In genomic region chr11:120306519-120307242, GRCh38 we compare ENCODE assay signal across 1 cellular context.
A peak's percentile ranks its signal among the peaks of the same experiment; 100 is the strongest.
TF ChIP-seq lines count a peak whose summit lies in the region.

No MANE protein-coding gene starts in this region.

TF ChIP-seq in H1, 55 proteins besides CTCF, POLR2A, EP300 and RAD21 (continued from another document):
- TF ChIP-seq POLR2AphosphoS5 (IDR thresholded peaks at IDR 0.05; ENCODE audit: low read depth, low read length) (no peak), SIRT6 (IDR thresholded peaks at IDR 0.05; ENCODE audit: low read length) (no peak), ATF3 (IDR thresholded peaks at IDR 0.05; ENCODE audit: insufficient read depth, low read depth, low read length) (no peak), CBX8 (IDR thresholded peaks at IDR 0.05; ENCODE audit: borderline replicate concordance, low read depth, low read length) (no peak), SP2 (IDR thresholded peaks at IDR 0.05; ENCODE audit: low read length) (no peak), EGR1 (IDR thresholded peaks at IDR 0.05; ENCODE audit: borderline replicate concordance, low read depth, low read length) (no peak), HDAC6 (IDR thresholded peaks at IDR 0.05; ENCODE audit: low read depth, low read length) (no peak), SIN3A (conservative IDR thresholded peaks at IDR 0.05 in 1 of 2, IDR thresholded peaks at IDR 0.05 in 1 of 2; ENCODE audit: low read depth in 1 of 2, low read length in 2 of 2) (no peak), MAFK (IDR thresholded peaks at IDR 0.05; ENCODE audit: low read depth, low read length) (no peak), RBBP5 (IDR thresholded peaks at IDR 0.05; ENCODE audit: borderline replicate concordance, low read depth, low read length) (no peak), PHF8 (conservative IDR thresholded peaks at IDR 0.05; ENCODE audit: low read depth, low read length) (no peak), EZH2 (IDR thresholded peaks at IDR 0.05; ENCODE audit: low read depth, low read length, severe bottlenecking) (no peak), KDM1A (IDR thresholded peaks at IDR 0.05; ENCODE audit: borderline replicate concordance, low read length) (no peak), BCL11A (IDR thresholded peaks at IDR 0.05; ENCODE audit: low read depth in 2 of 2, low read length in 2 of 2) (no peak), E2F6 (IDR thresholded peaks at IDR 0.05) (no peak), KDM5A (IDR thresholded peaks at IDR 0.05; ENCODE audit: low read length) (no peak), KDM4A (IDR thresholded peaks at IDR 0.05; ENCODE audit: low read depth, low read length, severe bottlenecking) (no peak), CREB1 (IDR thresholded peaks at IDR 0.05) (0 out of 2 replicates have a peak, but pooled peaks have one; percentile 45), CHD2 (IDR thresholded peaks at IDR 0.05; ENCODE audit: low read length) (no peak), TEAD4 (IDR thresholded peaks at IDR 0.05; ENCODE audit: low read depth, low read length) (no peak), BACH1 (IDR thresholded peaks at IDR 0.05; ENCODE audit: low read length) (peak; percentile 28; the same call in 1 of the 2 replicates), RFX5 (IDR thresholded peaks at IDR 0.05; ENCODE audit: borderline replicate concordance, low read depth, low read length) (no peak)
- TF ChIP-seq, protein P1, sequence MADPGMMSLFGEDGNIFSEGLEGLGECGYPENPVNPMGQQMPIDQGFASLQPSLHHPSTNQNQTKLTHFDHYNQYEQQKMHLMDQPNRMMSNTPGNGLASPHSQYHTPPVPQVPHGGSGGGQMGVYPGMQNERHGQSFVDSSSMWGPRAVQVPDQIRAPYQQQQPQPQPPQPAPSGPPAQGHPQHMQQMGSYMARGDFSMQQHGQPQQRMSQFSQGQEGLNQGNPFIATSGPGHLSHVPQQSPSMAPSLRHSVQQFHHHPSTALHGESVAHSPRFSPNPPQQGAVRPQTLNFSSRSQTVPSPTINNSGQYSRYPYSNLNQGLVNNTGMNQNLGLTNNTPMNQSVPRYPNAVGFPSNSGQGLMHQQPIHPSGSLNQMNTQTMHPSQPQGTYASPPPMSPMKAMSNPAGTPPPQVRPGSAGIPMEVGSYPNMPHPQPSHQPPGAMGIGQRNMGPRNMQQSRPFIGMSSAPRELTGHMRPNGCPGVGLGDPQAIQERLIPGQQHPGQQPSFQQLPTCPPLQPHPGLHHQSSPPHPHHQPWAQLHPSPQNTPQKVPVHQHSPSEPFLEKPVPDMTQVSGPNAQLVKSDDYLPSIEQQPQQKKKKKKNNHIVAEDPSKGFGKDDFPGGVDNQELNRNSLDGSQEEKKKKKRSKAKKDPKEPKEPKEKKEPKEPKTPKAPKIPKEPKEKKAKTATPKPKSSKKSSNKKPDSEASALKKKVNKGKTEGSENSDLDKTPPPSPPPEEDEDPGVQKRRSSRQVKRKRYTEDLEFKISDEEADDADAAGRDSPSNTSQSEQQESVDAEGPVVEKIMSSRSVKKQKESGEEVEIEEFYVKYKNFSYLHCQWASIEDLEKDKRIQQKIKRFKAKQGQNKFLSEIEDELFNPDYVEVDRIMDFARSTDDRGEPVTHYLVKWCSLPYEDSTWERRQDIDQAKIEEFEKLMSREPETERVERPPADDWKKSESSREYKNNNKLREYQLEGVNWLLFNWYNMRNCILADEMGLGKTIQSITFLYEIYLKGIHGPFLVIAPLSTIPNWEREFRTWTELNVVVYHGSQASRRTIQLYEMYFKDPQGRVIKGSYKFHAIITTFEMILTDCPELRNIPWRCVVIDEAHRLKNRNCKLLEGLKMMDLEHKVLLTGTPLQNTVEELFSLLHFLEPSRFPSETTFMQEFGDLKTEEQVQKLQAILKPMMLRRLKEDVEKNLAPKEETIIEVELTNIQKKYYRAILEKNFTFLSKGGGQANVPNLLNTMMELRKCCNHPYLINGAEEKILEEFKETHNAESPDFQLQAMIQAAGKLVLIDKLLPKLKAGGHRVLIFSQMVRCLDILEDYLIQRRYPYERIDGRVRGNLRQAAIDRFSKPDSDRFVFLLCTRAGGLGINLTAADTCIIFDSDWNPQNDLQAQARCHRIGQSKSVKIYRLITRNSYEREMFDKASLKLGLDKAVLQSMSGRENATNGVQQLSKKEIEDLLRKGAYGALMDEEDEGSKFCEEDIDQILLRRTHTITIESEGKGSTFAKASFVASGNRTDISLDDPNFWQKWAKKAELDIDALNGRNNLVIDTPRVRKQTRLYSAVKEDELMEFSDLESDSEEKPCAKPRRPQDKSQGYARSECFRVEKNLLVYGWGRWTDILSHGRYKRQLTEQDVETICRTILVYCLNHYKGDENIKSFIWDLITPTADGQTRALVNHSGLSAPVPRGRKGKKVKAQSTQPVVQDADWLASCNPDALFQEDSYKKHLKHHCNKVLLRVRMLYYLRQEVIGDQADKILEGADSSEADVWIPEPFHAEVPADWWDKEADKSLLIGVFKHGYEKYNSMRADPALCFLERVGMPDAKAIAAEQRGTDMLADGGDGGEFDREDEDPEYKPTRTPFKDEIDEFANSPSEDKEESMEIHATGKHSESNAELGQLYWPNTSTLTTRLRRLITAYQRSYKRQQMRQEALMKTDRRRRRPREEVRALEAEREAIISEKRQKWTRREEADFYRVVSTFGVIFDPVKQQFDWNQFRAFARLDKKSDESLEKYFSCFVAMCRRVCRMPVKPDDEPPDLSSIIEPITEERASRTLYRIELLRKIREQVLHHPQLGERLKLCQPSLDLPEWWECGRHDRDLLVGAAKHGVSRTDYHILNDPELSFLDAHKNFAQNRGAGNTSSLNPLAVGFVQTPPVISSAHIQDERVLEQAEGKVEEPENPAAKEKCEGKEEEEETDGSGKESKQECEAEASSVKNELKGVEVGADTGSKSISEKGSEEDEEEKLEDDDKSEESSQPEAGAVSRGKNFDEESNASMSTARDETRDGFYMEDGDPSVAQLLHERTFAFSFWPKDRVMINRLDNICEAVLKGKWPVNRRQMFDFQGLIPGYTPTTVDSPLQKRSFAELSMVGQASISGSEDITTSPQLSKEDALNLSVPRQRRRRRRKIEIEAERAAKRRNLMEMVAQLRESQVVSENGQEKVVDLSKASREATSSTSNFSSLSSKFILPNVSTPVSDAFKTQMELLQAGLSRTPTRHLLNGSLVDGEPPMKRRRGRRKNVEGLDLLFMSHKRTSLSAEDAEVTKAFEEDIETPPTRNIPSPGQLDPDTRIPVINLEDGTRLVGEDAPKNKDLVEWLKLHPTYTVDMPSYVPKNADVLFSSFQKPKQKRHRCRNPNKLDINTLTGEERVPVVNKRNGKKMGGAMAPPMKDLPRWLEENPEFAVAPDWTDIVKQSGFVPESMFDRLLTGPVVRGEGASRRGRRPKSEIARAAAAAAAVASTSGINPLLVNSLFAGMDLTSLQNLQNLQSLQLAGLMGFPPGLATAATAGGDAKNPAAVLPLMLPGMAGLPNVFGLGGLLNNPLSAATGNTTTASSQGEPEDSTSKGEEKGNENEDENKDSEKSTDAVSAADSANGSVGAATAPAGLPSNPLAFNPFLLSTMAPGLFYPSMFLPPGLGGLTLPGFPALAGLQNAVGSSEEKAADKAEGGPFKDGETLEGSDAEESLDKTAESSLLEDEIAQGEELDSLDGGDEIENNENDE (IDR thresholded peaks at IDR 0.05; ENCODE audit: insufficient replicate concordance, low read length): no peak
TF ChIP-seq in H1: peak in this region for 3.
